In the genomic region with DNA sequence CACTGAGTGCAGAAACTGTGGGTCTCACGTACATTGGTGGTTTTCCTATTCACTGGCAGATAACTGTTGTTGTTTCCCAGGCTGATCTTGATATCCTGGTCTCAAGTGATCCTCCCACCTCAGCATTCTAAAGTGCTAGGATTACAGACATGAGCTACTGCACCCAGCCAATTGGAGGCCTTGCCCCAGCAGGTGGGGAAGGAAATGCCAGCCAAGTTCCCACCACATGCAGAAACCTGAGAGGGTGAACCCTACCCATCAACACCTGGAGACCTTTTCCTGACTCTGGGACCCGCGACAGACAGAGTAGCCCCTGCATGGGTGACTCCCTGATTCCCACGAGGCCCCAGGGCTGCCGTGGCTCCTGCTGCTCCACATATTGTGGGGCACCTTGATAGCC, we compare ENCODE assay signal across 20 cellular contexts.
"Had no signal": no experiment of that assay in that cellular context is flagged by ENCODE, and none has a peak within 500 bp of the region (broad histone marks: within the 10 kb centered on the region; RNA-seq: fewer than 3 reads in every experiment).

No MANE protein-coding gene starts in this region.

- H3K27ac ChIP-seq: VCaP had no signal

- H3K4me3 ChIP-seq: K562 had no signal

- DNase-seq: activated CD4-positive, alpha-beta memory T cell treated with anti-CD3 and anti-CD28 coated beads for 36 hours; activated CD4-positive, alpha-beta T cell treated with anti-CD3 and anti-CD28 coated beads, Interleukin-2, amount 10 ng/mL, durations not matched to agents 7 days and 5 days; activated CD4-positive, CD25-positive, alpha-beta regulatory T cell; activated CD8-positive, alpha-beta memory T cell treated with anti-CD3 and anti-CD28 coated beads for 24 hours; activated effector memory CD4-positive, alpha-beta T cell treated with anti-CD3 and anti-CD28 coated beads, Interleukin-2, amount 50 U/mL, for 16 hours; activated naive CD4-positive, alpha-beta T cell treated with anti-CD3 and anti-CD28 coated beads for 36 hours; activated T-cell treated with anti-CD3 and anti-CD28 coated beads, Interleukin-2, amount 50 U/mL, for 4 hours; amygdala; Karpas-422; MM.1S; NCI-H146; NCI-H187 treated with DMSO at 0.1 percent for 48 hours; NCI-H2081 treated with DMSO at 0.1 percent for 48 hours; NCI-H226; SIG-M5; T-cell; T-helper 2 cell; T1000 had no signal

- ATAC-seq: activated T-cell treated with anti-CD3 and anti-CD28 coated beads, Interleukin-2, amount 50 U/mL, for 4 hours; K562; T-cell had no signal
